ENCODE assay signal across 7 cellular contexts in the genomic region with DNA sequence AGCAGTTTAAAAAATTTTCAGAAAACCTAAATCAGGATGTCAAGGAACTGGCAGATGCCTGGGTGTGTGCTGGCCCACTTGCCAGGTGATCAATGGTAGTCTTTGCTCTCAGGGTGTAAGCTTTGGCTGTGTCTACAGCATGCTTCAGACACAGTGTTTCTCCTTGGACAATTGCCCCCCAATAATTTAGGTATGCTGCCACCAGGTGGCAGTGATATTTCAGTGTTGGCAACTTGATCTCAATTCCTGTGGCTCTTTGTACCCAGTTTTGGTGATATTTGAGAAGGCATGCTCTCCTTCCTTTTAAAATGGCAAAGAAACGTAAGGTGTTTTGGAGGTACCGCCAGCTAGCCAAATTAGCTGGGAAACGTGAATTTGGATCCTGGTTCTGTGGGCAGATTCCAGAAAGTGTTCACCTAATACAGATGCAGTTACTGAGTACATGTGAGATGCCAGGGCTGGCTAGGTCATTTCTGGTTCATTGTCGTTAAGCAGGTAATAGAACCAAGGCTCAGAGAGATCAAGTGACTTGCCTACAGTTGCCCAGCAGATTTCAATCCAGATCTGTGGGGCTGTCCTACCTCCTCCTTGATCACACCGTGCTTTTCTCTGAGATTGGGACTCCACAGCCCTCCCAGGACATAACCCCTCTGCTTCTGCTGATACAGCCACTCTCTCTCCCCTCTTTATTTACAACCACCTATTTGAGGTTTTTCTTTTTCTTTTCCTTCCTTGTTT.
DNase-seq lines count a peak whose midpoint lies in the region; ATAC-seq and TF ChIP-seq lines count a peak whose summit lies in the region.

No MANE protein-coding gene starts in this region.

- TF ChIP-seq CTCF in Loucy (conservative IDR thresholded peaks at IDR 0.05; ENCODE audit: low read length) = peak; percentile 79
- peak; percentile 68 to 74 for TF ChIP-seq CTCF in brain (conservative IDR thresholded peaks at IDR 0.05)
- peak; percentile 56 to 78 (median 72) for TF ChIP-seq CTCF in right lobe of liver (IDR thresholded peaks at IDR 0.05)

- no peak overlapping the region for H3K4me2 ChIP-seq in Loucy (ENCODE audit: low read depth, low read length, poor library complexity, severe bottlenecking)

- H3K9me3 Mint-ChIP-seq in brain = peaks cover 0 to 3% (median 2%) of the 10 kb centered on the region in 5 experiments

- peak; percentile 48 to 65 (median 59) for ATAC-seq in right lobe of liver
- no peak for ATAC-seq in GM21381 (IDR thresholded peaks at IDR 0.05; ENCODE audit: unreplicated experiment)

- H3K4me3 Mint-ChIP-seq in brain = no peak overlapping the region

- no peaks in the 10 kb centered on the region for H3K27me3 ChIP-seq in Loucy (ENCODE audit: insufficient read depth, low read length, poor library complexity, severe bottlenecking)
- H3K27me3 ChIP-seq in right lobe of liver = no peaks in the 10 kb centered on the region

- no peak overlapping the region for H3K27ac ChIP-seq in right lobe of liver

- H3K4me1 Mint-ChIP-seq in brain = peaks cover 41% of the 10 kb centered on the region

- H3K36me3 Mint-ChIP-seq in brain = peaks cover 32% of the 10 kb centered on the region

- H3K4me3 ChIP-seq in Loucy (ENCODE audit: low read length, poor library complexity, severe bottlenecking) = no peak overlapping the region
- no peak overlapping the region for H3K4me3 ChIP-seq in right lobe of liver

- no peaks in the 10 kb centered on the region for H3K9me3 ChIP-seq in Loucy (ENCODE audit: insufficient read depth, low read depth, low read length)
- no peaks in the 10 kb centered on the region for H3K9me3 ChIP-seq in right lobe of liver

- DNase-seq in GM03348 (ENCODE audit: low spot score) (peak; percentile 68), T-helper 22 cell (ENCODE audit: low read depth) (peak; percentile 20), right lobe of liver (no peak)
- peak; percentile 24 to 43 for DNase-seq in stimulated activated CD8-positive, alpha-beta memory T cell treated with anti-CD3 and anti-CD28 coated beads, Interleukin-7, amount 100 ng/mL, for 1 hour (ENCODE audit: low read depth in 2 of 2)

- H3K4me1 ChIP-seq in Loucy (ENCODE audit: insufficient read depth, low read length, poor library complexity, severe bottlenecking) (no peaks in the 10 kb centered on the region), right lobe of liver (peaks cover 0 to 12% (median 5%) of the 10 kb centered on the region in 4 donors)

- 61% methylated on average over 5 of the region's 5 CpGs for WGBS in right lobe of liver (ENCODE audit: insufficient coverage, low coverage, low lambda C conversion rate, missing lambda C conversion rate)

- H3F3A ChIP-seq in Loucy (ENCODE audit: low read depth) = no peaks in the 10 kb centered on the region

- peak overlapping the region; percentile 52 to 81 (median 69) for H3K27ac Mint-ChIP-seq in brain

- H3K27me3 Mint-ChIP-seq in brain = no peaks in the 10 kb centered on the region

- H2AFZ ChIP-seq in Loucy (ENCODE audit: low read length) = no peak overlapping the region

- no peaks in the 10 kb centered on the region for H3K79me2 ChIP-seq in Loucy (ENCODE audit: insufficient read depth, low read length)

- no peaks in the 10 kb centered on the region for H4K20me1 ChIP-seq in Loucy (ENCODE audit: insufficient read depth, low read length, poor library complexity, severe bottlenecking)

- no peak for TF ChIP-seq POLR2A in right lobe of liver (IDR thresholded peaks at IDR 0.05)

- no peaks in the 10 kb centered on the region for H3K9me2 ChIP-seq in Loucy (replicated peaks; ENCODE audit: low read depth, low read length)

- intact Hi-C loops in right lobe of liver (cut with DNase I) = no loop called here

- H3K9ac ChIP-seq in Loucy (ENCODE audit: low read depth, low read length, poor library complexity, severe bottlenecking) = no peak overlapping the region

- peaks cover 11% of the 10 kb centered on the region; the same call in 1 of the 2 replicates for H3K36me3 ChIP-seq in Loucy (ENCODE audit: insufficient read depth, low read length)
- H3K36me3 ChIP-seq in right lobe of liver = no peaks in the 10 kb centered on the region

Comparison
In these comparisons a context has a peak if more than half of its experiments do, and no peak if none do; other contexts are left out.
1. DNase-seq: peak in GM03348 (single experiment), T-helper 22 cell (single experiment) and stimulated activated CD8-positive, alpha-beta memory T cell treated with anti-CD3 and anti-CD28 coated beads, Interleukin-7, amount 100 ng/mL, for 1 hour (2 of 2); none in right lobe of liver (0 of 3).
2. Peak in every context shown above with its lines, with median percentiles within 50 percentile points of each other: CTCF ChIP-seq.